Comparison of ENCODE assay signal across 7 cellular contexts in the genomic region with DNA sequence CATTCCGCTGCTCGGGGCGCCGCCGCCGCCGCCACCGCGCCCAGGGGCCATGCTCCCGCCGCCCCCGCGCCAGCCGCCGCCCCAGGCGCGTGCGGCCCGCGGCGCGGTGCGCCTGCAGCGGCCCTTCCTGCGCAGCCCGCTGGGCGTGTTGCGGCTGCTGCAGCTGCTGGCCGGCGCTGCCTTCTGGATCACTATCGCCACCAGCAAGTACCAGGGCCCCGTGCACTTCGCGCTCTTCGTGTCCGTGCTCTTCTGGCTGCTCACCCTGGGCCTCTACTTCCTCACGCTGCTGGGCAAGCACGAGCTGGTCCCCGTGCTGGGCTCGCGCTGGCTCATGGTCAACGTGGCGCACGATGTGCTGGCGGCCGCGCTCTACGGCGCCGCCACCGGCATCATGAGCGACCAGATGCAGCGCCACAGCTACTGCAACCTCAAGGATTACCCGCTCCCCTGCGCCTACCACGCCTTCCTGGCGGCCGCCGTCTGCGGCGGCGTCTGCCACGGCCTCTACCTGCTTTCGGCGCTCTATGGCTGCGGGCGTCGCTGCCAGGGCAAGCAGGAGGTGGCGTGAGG.
DNase-seq lines count a peak whose midpoint lies in the region; TF ChIP-seq lines count a peak whose summit lies in the region.

No MANE protein-coding gene starts in this region.

- H3K9me3 ChIP-seq in HAP-1 (no peaks in the 10 kb centered on the region), WERI-Rb-1 (ENCODE audit: severe bottlenecking) (no peaks in the 10 kb centered on the region)

- H3K4me3 ChIP-seq in HAP-1 (peak overlapping the region; percentile 53), WERI-Rb-1 (ENCODE audit: low read depth, low read length) (peak overlapping the region; percentile 68)

- TF ChIP-seq CTCF in GM12872 (IDR thresholded peaks at IDR 0.05; ENCODE audit: insufficient read depth, low read depth, low read length) (peak; percentile 45; the same call in 2 of the 3 replicates), WERI-Rb-1 (IDR thresholded peaks at IDR 0.05; ENCODE audit: low read depth, low read length) (peak; percentile 53; the same call in 1 of the 2 replicates)

- peaks cover 12% of the 10 kb centered on the region for H3K4me1 ChIP-seq in HAP-1

- H3K36me3 ChIP-seq in HAP-1 (replicated peaks) (0 out of 2 replicates have a peak, but pooled peaks cover 5% of the 10 kb centered on the region), WERI-Rb-1 (no peaks in the 10 kb centered on the region)

- H3K27ac ChIP-seq in WERI-Rb-1, result peak overlapping the region; percentile 86
- H3K27ac ChIP-seq in cingulate gyrus (ENCODE audit: low read depth, low read length), result peak overlapping the region; percentile 69

- DNase-seq in HAP-1 (ENCODE audit: low spot score in 2 of 2), result peak; percentile 43 to 70
- DNase-seq in MV-4-11 (lab: John Stamatoyannopoulos, UW), result peak; percentile 57
- peak; percentile 83 for DNase-seq in WERI-Rb-1
- peak; percentile 45 for DNase-seq in kidney glomerular epithelial cell (lab: John Stamatoyannopoulos, UW)
- DNase-seq in stimulated activated CD4-positive, alpha-beta T cell treated with anti-CD3 and anti-CD28 coated beads, Interleukin-15, amount 100 ng/mL, for 24 hours, result peak; percentile 64

- H3K27me3 ChIP-seq in HAP-1 (ENCODE audit: low read depth) (no peaks in the 10 kb centered on the region), WERI-Rb-1 (ENCODE audit: insufficient read depth, low read depth, severe bottlenecking) (no peaks in the 10 kb centered on the region)

- in situ Hi-C loops in HAP-1 (cut with MboI; ENCODE audit: low sequenced_read_pairs), result no loop called here

Comparison
In these comparisons a context has a peak if more than half of its experiments do, and no peak if none do; other contexts are left out.
1. Peak in every context shown above with its lines: DNase-seq, H3K4me3 ChIP-seq and H3K27ac ChIP-seq.